8 cellular contexts compared by ENCODE assay signal in genomic region chr16:29925173-29925804, GRCh38. TPM values are rescaled to one million over a fixed set of nuclear protein-coding genes. Genes with fewer than 3 reads are reported as not detected.
A peak's percentile ranks its signal among the peaks of the same experiment; 100 is the strongest.
DNase-seq lines count a peak whose midpoint lies in the region; ATAC-seq and TF ChIP-seq lines count a peak whose summit lies in the region.

No MANE protein-coding gene starts in this region.

- no peaks in the 10 kb centered on the region for H3K36me3 ChIP-seq in breast epithelium
- H3K36me3 ChIP-seq in vagina, result peaks cover 0 to 25% of the 10 kb centered on the region in 2 donors

- H3K4me3 Mint-ChIP-seq in CD14-positive monocyte, result peak overlapping the region; percentile 93 to 94

- H3K4me1 Mint-ChIP-seq in CD14-positive monocyte, result peaks cover 29% of the 10 kb centered on the region

- H3K4me1 ChIP-seq in breast epithelium (peaks cover 0 to 10% of the 10 kb centered on the region in 2 donors), vagina (peaks cover 31% of the 10 kb centered on the region)

- TF ChIP-seq CTCF in CD14-positive monocyte (IDR thresholded peaks at IDR 0.05), result no peak
- no peak for TF ChIP-seq CTCF in breast epithelium (IDR thresholded peaks at IDR 0.05)
- TF ChIP-seq CTCF in vagina (IDR thresholded peaks at IDR 0.05), result no peak

- H3K27me3 Mint-ChIP-seq in CD14-positive monocyte (ENCODE audit: low read depth in 3 of 3), result peaks cover 0 to 3% (median 0%) of the 10 kb centered on the region in 3 donors

- peaks cover 31 to 33% of the 10 kb centered on the region in 2 donors for H3K36me3 Mint-ChIP-seq in CD14-positive monocyte

- in situ Hi-C loops in KBM-7 (cut with MboI; ENCODE audit: low pct_unique_long_range_greater_than_20kb, low sequenced_read_pairs), result no loop called here

- no peaks in the 10 kb centered on the region for H3K27me3 ChIP-seq in breast epithelium
- no peaks in the 10 kb centered on the region for H3K27me3 ChIP-seq in vagina

- intact Hi-C loops in CD14-positive monocyte (cut with micrococcal nuclease), result loop anchor here (5.0 to 10.0 kb wide), 2 partner anchors 37 to 60 kb away; partner anchors contain the start of genes TMEM219 (in 2 of the 2) and CDIPT (in 1 of the 2)
- intact Hi-C loops in breast epithelium (cut with DNase I; ENCODE audit: low total_unique reads), result loop anchor here (1.0 kb wide), 1 partner anchor 25 kb away; the partner anchor contains the start of gene ASPHD1
- intact Hi-C loops in vagina (cut with DNase I), result loop anchor here (10.0 kb wide), 1 partner anchor 80 kb away; no protein-coding TSS in a partner anchor

- peak overlapping the region; percentile 72 to 99 (median 90) for H3K4me3 ChIP-seq in breast epithelium
- peak overlapping the region; percentile 84 to 88 for H3K4me3 ChIP-seq in vagina

- H3K9me3 ChIP-seq in breast epithelium (no peaks in the 10 kb centered on the region), vagina (no peaks in the 10 kb centered on the region)

- DNase-seq in CD14-positive monocyte (ENCODE audit: low spot score) (no peak), KBM-7 (peak; percentile 26), breast epithelium (ENCODE audit: low spot score in 2 of 2) (peak in 1 of 2 donors; percentile 30), mesenteric fat pad (ENCODE audit: low spot score) (peak; percentile 57), vagina (ENCODE audit: extremely low spot score in 2 of 2) (no peak)
- DNase-seq in activated CD4-positive, alpha-beta T cell treated with anti-CD3 and anti-CD28 coated beads for 1 hour, result no peak

- TF ChIP-seq POLR2A in breast epithelium (IDR thresholded peaks at IDR 0.05) (no peak), vagina (IDR thresholded peaks at IDR 0.05) (no peak)

- H3K27ac Mint-ChIP-seq in CD14-positive monocyte, result peak overlapping the region in 6 of 7 donors; percentile 63 to 88 (median 82)

- ATAC-seq in HG03457 (IDR thresholded peaks at IDR 0.05; ENCODE audit: unreplicated experiment) (no peak), GM19452 (IDR thresholded peaks at IDR 0.05; ENCODE audit: unreplicated experiment) (no peak)

- H3K27ac ChIP-seq in breast epithelium (no peak overlapping the region), vagina (peak overlapping the region; percentile 83)

- no peaks in the 10 kb centered on the region for H3K9me3 Mint-ChIP-seq in CD14-positive monocyte

RNA-seq across cellular contexts. Expression of gene KCTD13, which starts 0.7 kb away (rescaled TPM):
- 1 to 10 TPM; 4.0 to 4.7 TPM for polyA plus RNA-seq in CD14-positive monocyte
- 10 to 100 TPM; 14.3 to 20.5 (median 18.7) TPM for total RNA-seq in breast epithelium
- total RNA-seq in mesenteric fat pad, result 15.7 TPM
- 20.4 TPM for total RNA-seq in vagina

RNA-seq across cellular contexts. Expression of gene ASPHD1, which starts 25.0 kb away (rescaled TPM):
- polyA plus RNA-seq in CD14-positive monocyte, result not detected
- total RNA-seq in breast epithelium (1 to 10 TPM in 2 of 3 donors, not detected in 1; 1.3 to 2.5 TPM), mesenteric fat pad (0.67 TPM), vagina (not detected)

RNA-seq across cellular contexts. Expression of gene SEZ6L2, which starts 25.9 kb away (rescaled TPM):
- polyA plus RNA-seq in CD14-positive monocyte, result not detected
- total RNA-seq in breast epithelium (1 to 10 TPM in 2 of 3 donors, under 1 TPM in 1; 0.16 to 7.2 (median 5.0) TPM), mesenteric fat pad (1.1 TPM), vagina (15.7 TPM)

RNA-seq across cellular contexts. Expression of gene TMEM219, which starts 36.6 kb away (rescaled TPM):
- polyA plus RNA-seq in CD14-positive monocyte, result 100 to 1,000 TPM; 227 to 265 TPM
- total RNA-seq in breast epithelium, result 100 to 1,000 TPM; 111 to 135 (median 128) TPM
- total RNA-seq in mesenteric fat pad, result 95.8 TPM
- total RNA-seq in vagina, result 85.7 TPM

RNA-seq across cellular contexts. Expression of gene TAOK2, which starts 48.4 kb away (rescaled TPM):
- polyA plus RNA-seq in CD14-positive monocyte, result 1 to 10 TPM; 1.1 to 2.3 TPM
- total RNA-seq in breast epithelium, result 10 to 100 TPM; 31.8 to 51.1 (median 37.3) TPM
- total RNA-seq in mesenteric fat pad, result 49.8 TPM
- total RNA-seq in vagina, result 33.1 TPM

Comparison
In these comparisons a context has a peak if more than half of its experiments do, and no peak if none do; other contexts are left out.
1. DNase-seq: peak in KBM-7 (single experiment) and mesenteric fat pad (single experiment); none in CD14-positive monocyte (single experiment), vagina (0 of 2) and activated CD4-positive, alpha-beta T cell treated with anti-CD3 and anti-CD28 coated beads for 1 hour (single experiment).